In the genomic region with DNA sequence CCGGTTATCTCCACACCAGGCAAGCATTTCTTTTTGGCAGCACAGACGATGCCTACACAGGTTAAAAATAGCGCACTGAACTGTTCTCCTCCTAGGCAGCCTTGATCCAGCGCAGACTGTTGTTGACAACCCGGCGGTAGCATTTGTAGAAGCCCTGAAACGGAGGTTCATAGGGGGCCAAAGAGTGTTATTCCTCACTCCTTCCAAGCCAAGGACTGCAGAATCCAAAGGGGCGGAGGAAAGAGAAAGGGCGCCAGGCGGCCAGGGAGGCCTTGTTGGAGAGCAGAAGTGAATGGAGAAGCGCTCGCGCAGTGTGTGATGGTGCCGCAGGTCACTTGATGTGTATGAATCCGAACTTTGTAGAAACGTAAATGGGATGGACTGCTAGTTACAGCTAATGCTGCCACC, we compare ENCODE assay signal across 29 cellular contexts.
"Had no signal": no experiment of that assay in that cellular context is flagged by ENCODE, and none has a peak within 500 bp of the region (broad histone marks: within the 10 kb centered on the region; RNA-seq: fewer than 3 reads in every experiment).

No MANE protein-coding gene starts in this region.

- H3K4me1 ChIP-seq: breast epithelium, esophagus squamous epithelium, gastrocnemius medialis, suprapubic skin, tibial nerve, uterus had no signal

- H3K27ac Mint-ChIP-seq: activated B cell treated with CpG ODN at 0.5 μM for 24 hours; activated CD4-positive, alpha-beta T cell treated with anti-CD3 and anti-CD28 coated beads for 36 hours; activated naive CD8-positive, alpha-beta T cell; activated T-cell treated with anti-CD3 and anti-CD28 coated beads, Interleukin-2, amount 50 U/mL, for 24 hours; activated T-helper 2 cell treated with anti-CD3 and anti-CD28 coated beads, Interferon-gamma antibody, Interleukin-2, Interleukin-4, amounts not matched to agents 10 μg/mL and 5 μg/mL and 100 μg/mL, durations not matched to agents 14 hours and 24 hours and 36 hours; endodermal cell; nephron progenitor cell; stimulated activated naive CD8-positive, alpha-beta T cell treated with anti-CD3 and anti-CD28 coated beads, Interleukin-15, amount 100 ng/mL, for 72 hours; T-helper 1 cell treated with Interleukin-12 subunit alpha and Interleukin-12 subunit beta and Interleukin-4 antibody, amounts not matched to agents 30 μg/mL and 1 μg/mL, for 36 hours had no signal

- ATAC-seq: activated CD4-positive, alpha-beta T cell treated with anti-CD3 and anti-CD28 coated beads for 36 hours; gastrocnemius medialis; left colon; stimulated activated naive CD8-positive, alpha-beta T cell treated with anti-CD3 and anti-CD28 coated beads, Interleukin-15, amount 100 ng/mL, for 72 hours had no signal

- H3K36me3 ChIP-seq: breast epithelium, esophagus squamous epithelium, gastrocnemius medialis, suprapubic skin, tibial nerve, uterus had no signal

- H3K4me3 ChIP-seq: breast epithelium, coronary artery, esophagus squamous epithelium, gastrocnemius medialis, lung, suprapubic skin, tibial nerve, uterus had no signal

- H3K4me3 Mint-ChIP-seq: activated B cell treated with CpG ODN at 0.5 μM for 24 hours; activated CD4-positive, alpha-beta T cell treated with anti-CD3 and anti-CD28 coated beads for 36 hours; activated naive CD8-positive, alpha-beta T cell; activated T-cell treated with anti-CD3 and anti-CD28 coated beads, Interleukin-2, amount 50 U/mL, for 24 hours; endodermal cell; nephron progenitor cell; stimulated activated naive CD8-positive, alpha-beta T cell treated with anti-CD3 and anti-CD28 coated beads, Interleukin-15, amount 100 ng/mL, for 72 hours; T-helper 1 cell treated with Interleukin-12 subunit alpha and Interleukin-12 subunit beta and Interleukin-4 antibody, amounts not matched to agents 30 μg/mL and 1 μg/mL, for 36 hours had no signal

- H3K27ac ChIP-seq: breast epithelium, coronary artery, esophagus squamous epithelium, gastrocnemius medialis, suprapubic skin, tibial nerve, uterus had no signal

- H3K9me3 Mint-ChIP-seq: activated T-cell treated with anti-CD3 and anti-CD28 coated beads, Interleukin-2, amount 50 U/mL, for 24 hours; activated T-helper 2 cell treated with anti-CD3 and anti-CD28 coated beads, Interferon-gamma antibody, Interleukin-2, Interleukin-4, amounts not matched to agents 10 μg/mL and 5 μg/mL and 100 μg/mL, durations not matched to agents 14 hours and 24 hours and 36 hours; endodermal cell; stimulated activated naive CD8-positive, alpha-beta T cell treated with anti-CD3 and anti-CD28 coated beads, Interleukin-15, amount 100 ng/mL, for 72 hours; T-helper 1 cell treated with Interleukin-12 subunit alpha and Interleukin-12 subunit beta and Interleukin-4 antibody, amounts not matched to agents 30 μg/mL and 1 μg/mL, for 36 hours had no signal

- H3K4me1 Mint-ChIP-seq: activated B cell treated with CpG ODN at 0.5 μM for 24 hours; activated CD4-positive, alpha-beta T cell treated with anti-CD3 and anti-CD28 coated beads for 36 hours; nephron progenitor cell; stimulated activated naive CD8-positive, alpha-beta T cell treated with anti-CD3 and anti-CD28 coated beads, Interleukin-15, amount 100 ng/mL, for 72 hours had no signal

- H3K27me3 ChIP-seq: breast epithelium, gastrocnemius medialis, suprapubic skin, tibial nerve, uterus had no signal

- H3K36me3 Mint-ChIP-seq: activated naive CD8-positive, alpha-beta T cell had no signal

- H3K27me3 Mint-ChIP-seq: activated B cell treated with CpG ODN at 0.5 μM for 24 hours; activated T-cell treated with anti-CD3 and anti-CD28 coated beads, Interleukin-2, amount 50 U/mL, for 24 hours had no signal

- H3K9me3 ChIP-seq: breast epithelium, esophagus squamous epithelium, gastrocnemius medialis, suprapubic skin, tibial nerve, uterus had no signal

- DNase-seq: activated B cell treated with CpG ODN at 0.5 μM for 24 hours; activated CD4-positive, alpha-beta T cell treated with anti-CD3 and anti-CD28 coated beads for 36 hours; activated CD4-positive, alpha-beta T cell treated with anti-CD3 and anti-CD28 coated beads, Interleukin-2, amount 50 U/mL, for 4 hours; activated CD8-positive, alpha-beta memory T cell treated with anti-CD3 and anti-CD28 coated beads for 24 hours; activated CD8-positive, alpha-beta memory T cell treated with anti-CD3 and anti-CD28 coated beads, Interleukin-2, amount 50 U/mL, for 4 hours; activated naive CD4-positive, alpha-beta T cell; activated T-cell treated with anti-CD3 and anti-CD28 coated beads, Interleukin-2, amount 50 U/mL, for 24 hours; cerebellar nuclear complex; endodermal cell; esophagus squamous epithelium; gastrocnemius medialis; head of caudate nucleus; islet precursor cell; nephron progenitor cell; occipital lobe; posterior cingulate gyrus; retina; stimulated activated CD4-positive, alpha-beta T cell treated with anti-CD3 and anti-CD28 coated beads, Interleukin-12 subunit alpha, Interleukin-12 subunit beta, amount 100 ng/mL, for 4 hours; stimulated activated naive CD8-positive, alpha-beta T cell treated with anti-CD3 and anti-CD28 coated beads, Interleukin-15, amount 100 ng/mL, for 72 hours; uterus had no signal
